ENCODE assay signal across 1 cellular context in the genomic region with DNA sequence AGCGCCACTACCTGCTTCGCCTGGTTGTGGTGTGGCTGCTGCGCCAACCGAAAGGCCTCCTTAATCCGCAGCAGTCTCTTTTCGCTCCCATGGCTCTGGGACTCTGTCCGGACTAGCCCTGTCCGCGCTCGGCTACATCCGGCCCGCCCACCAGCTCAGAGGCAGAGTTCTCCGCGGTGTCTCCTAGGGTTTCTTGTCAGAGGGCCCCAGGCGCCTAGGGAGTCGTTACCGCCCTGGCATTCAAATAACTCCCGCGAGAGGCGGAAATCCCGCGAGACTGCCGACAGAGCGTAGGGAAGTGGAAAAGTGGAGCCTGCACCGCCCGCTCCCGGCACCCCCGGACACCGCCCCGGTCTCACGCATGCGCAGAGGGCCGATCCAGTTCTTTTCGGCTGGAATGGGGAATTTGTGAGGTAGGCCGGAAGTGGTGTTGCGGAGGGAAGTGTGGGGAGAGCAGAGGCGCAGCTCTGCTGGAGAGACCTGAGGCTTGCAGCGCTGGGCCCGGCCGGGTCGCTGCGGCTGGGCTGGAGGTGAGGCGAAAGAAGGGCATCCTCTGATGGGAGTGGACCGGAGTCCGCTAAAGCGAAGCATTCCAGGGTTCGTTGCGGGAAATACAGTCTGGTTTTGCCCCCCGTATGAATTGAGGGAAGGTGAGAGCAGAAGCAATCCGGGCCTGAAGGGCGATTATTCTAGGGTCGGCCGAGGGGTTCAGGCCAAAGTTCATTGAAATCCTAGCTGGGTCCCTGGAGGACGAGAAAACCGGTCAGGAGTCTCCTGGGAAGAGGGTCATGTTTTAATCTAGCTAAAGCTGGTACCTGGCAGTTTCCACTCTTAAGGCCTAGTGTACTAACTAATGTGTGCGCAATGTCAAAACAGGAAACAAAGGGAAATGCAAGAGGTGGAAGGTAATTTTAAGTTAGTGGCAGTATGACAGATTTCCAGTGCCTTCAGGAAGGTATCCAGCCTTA.
TF ChIP-seq lines count a peak whose summit lies in the region.

Gene FAM200B (plus strand): TSS at position 456 of the 968 bp plus-strand sequence. CDS start 5,151 bp downstream, outside the sequence.

TF ChIP-seq in HepG2, 621 proteins besides CTCF, POLR2A, EP300 and RAD21 (continued from another document and continues in another):
- peak; percentile 26; the same call in 1 of the 2 replicates for TF ChIP-seq HIC2 (CRISPR knock-in tag; IDR thresholded peaks at IDR 0.05; ENCODE audit: low read depth)
- TF ChIP-seq GTF2F1 (IDR thresholded peaks at IDR 0.05; ENCODE audit: low read length) = 0 out of 2 replicates have a peak, but pooled peaks have one; percentile 39
- TF ChIP-seq HDAC6 (IDR thresholded peaks at IDR 0.05; ENCODE audit: low read depth, low read length) = no peak
- no peak for TF ChIP-seq CREB3 (CRISPR knock-in tag; IDR thresholded peaks at IDR 0.05)
- peak; percentile 99 for TF ChIP-seq ZSCAN25 (CRISPR knock-in tag; IDR thresholded peaks at IDR 0.05)
- no peak for TF ChIP-seq RNF2 (conservative IDR thresholded peaks at IDR 0.05; ENCODE audit: low read depth)
- TF ChIP-seq ZNF891 (CRISPR knock-in tag; IDR thresholded peaks at IDR 0.05) = peak; percentile 77; the same call in 1 of the 2 replicates
- TF ChIP-seq ZNF710 (CRISPR knock-in tag; IDR thresholded peaks at IDR 0.05; ENCODE audit: borderline replicate concordance) = peak; percentile 87; the same call in 1 of the 2 replicates
- TF ChIP-seq CREB1 (IDR thresholded peaks at IDR 0.05) = peak; percentile 23; the same call in 1 of the 2 replicates
- peak; percentile 74 for TF ChIP-seq CREB1 (CRISPR knock-in tag; IDR thresholded peaks at IDR 0.05)
- TF ChIP-seq FOXM1 (CRISPR knock-in tag; IDR thresholded peaks at IDR 0.05) = no peak
- no peak for TF ChIP-seq ZNF570 (CRISPR knock-in tag; IDR thresholded peaks at IDR 0.05; ENCODE audit: borderline replicate concordance)
- no peak; the same call in 1 of the 2 replicates for TF ChIP-seq KLF9 (CRISPR knock-in tag; IDR thresholded peaks at IDR 0.05; ENCODE audit: low read depth)
- no peak for TF ChIP-seq ZNF382 (CRISPR knock-in tag; IDR thresholded peaks at IDR 0.05; ENCODE audit: borderline replicate concordance)
- peak; percentile 34; the same call in 1 of the 2 replicates for TF ChIP-seq EEA1 (CRISPR knock-in tag; IDR thresholded peaks at IDR 0.05; ENCODE audit: borderline replicate concordance)
- TF ChIP-seq, protein P1, sequence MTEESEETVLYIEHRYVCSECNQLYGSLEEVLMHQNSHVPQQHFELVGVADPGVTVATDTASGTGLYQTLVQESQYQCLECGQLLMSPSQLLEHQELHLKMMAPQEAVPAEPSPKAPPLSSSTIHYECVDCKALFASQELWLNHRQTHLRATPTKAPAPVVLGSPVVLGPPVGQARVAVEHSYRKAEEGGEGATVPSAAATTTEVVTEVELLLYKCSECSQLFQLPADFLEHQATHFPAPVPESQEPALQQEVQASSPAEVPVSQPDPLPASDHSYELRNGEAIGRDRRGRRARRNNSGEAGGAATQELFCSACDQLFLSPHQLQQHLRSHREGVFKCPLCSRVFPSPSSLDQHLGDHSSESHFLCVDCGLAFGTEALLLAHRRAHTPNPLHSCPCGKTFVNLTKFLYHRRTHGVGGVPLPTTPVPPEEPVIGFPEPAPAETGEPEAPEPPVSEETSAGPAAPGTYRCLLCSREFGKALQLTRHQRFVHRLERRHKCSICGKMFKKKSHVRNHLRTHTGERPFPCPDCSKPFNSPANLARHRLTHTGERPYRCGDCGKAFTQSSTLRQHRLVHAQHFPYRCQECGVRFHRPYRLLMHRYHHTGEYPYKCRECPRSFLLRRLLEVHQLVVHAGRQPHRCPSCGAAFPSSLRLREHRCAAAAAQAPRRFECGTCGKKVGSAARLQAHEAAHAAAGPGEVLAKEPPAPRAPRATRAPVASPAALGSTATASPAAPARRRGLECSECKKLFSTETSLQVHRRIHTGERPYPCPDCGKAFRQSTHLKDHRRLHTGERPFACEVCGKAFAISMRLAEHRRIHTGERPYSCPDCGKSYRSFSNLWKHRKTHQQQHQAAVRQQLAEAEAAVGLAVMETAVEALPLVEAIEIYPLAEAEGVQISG (CRISPR knock-in tag; IDR thresholded peaks at IDR 0.05) = peak; percentile 84
- TF ChIP-seq, protein P2, sequence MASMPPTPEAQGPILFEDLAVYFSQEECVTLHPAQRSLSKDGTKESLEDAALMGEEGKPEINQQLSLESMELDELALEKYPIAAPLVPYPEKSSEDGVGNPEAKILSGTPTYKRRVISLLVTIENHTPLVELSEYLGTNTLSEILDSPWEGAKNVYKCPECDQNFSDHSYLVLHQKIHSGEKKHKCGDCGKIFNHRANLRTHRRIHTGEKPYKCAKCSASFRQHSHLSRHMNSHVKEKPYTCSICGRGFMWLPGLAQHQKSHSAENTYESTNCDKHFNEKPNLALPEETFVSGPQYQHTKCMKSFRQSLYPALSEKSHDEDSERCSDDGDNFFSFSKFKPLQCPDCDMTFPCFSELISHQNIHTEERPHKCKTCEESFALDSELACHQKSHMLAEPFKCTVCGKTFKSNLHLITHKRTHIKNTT (CRISPR knock-in tag; IDR thresholded peaks at IDR 0.05) = no peak
- TF ChIP-seq ADNP (CRISPR knock-in tag; IDR thresholded peaks at IDR 0.05) = no peak
- TF ChIP-seq SMARCC2 (IDR thresholded peaks at IDR 0.05) = no peak
- TF ChIP-seq, protein P3, sequence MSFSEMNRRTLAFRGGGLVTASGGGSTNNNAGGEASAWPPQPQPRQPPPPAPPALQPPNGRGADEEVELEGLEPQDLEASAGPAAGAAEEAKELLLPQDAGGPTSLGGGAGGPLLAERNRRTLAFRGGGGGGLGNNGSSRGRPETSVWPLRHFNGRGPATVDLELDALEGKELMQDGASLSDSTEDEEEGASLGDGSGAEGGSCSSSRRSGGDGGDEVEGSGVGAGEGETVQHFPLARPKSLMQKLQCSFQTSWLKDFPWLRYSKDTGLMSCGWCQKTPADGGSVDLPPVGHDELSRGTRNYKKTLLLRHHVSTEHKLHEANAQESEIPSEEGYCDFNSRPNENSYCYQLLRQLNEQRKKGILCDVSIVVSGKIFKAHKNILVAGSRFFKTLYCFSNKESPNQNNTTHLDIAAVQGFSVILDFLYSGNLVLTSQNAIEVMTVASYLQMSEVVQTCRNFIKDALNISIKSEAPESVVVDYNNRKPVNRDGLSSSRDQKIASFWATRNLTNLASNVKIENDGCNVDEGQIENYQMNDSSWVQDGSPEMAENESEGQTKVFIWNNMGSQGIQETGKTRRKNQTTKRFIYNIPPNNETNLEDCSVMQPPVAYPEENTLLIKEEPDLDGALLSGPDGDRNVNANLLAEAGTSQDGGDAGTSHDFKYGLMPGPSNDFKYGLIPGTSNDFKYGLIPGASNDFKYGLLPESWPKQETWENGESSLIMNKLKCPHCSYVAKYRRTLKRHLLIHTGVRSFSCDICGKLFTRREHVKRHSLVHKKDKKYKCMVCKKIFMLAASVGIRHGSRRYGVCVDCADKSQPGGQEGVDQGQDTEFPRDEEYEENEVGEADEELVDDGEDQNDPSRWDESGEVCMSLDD (CRISPR knock-in tag; IDR thresholded peaks at IDR 0.05; ENCODE audit: borderline replicate concordance) = 0 out of 2 replicates have a peak, but pooled peaks have one; percentile 56
- TF ChIP-seq ZNF512 (CRISPR knock-in tag; IDR thresholded peaks at IDR 0.05) = no peak
- peak; percentile 47; the same call in 1 of the 2 replicates for TF ChIP-seq HDAC2 (CRISPR knock-in tag; IDR thresholded peaks at IDR 0.05)
- TF ChIP-seq ZBTB21 (CRISPR knock-in tag; IDR thresholded peaks at IDR 0.05) = no peak
- no peak; the same call in 1 of the 2 replicates for TF ChIP-seq REPIN1 (CRISPR knock-in tag; IDR thresholded peaks at IDR 0.05; ENCODE audit: borderline replicate concordance, low read depth)
- peak; percentile 90 for TF ChIP-seq ZNF605 (CRISPR knock-in tag; IDR thresholded peaks at IDR 0.05)
- peak; percentile 81; the same call in 1 of the 2 replicates for TF ChIP-seq ZNF788 (CRISPR knock-in tag; IDR thresholded peaks at IDR 0.05; ENCODE audit: borderline replicate concordance)
- TF ChIP-seq MATR3 (CRISPR knock-in tag; IDR thresholded peaks at IDR 0.05) = no peak
- no peak for TF ChIP-seq MAFK (conservative IDR thresholded peaks at IDR 0.05 in 1 of 2, IDR thresholded peaks at IDR 0.05 in 1 of 2; ENCODE audit: low read length in 2 of 2)
- 0 out of 2 replicates have a peak, but pooled peaks have one; percentile 70 for TF ChIP-seq ZNF235 (CRISPR knock-in tag; IDR thresholded peaks at IDR 0.05; ENCODE audit: borderline replicate concordance)
- TF ChIP-seq SMYD3 (CRISPR knock-in tag; IDR thresholded peaks at IDR 0.05) = 0 out of 2 replicates have a peak, but pooled peaks have one; percentile 32
- no peak for TF ChIP-seq ZNF329 (CRISPR knock-in tag; IDR thresholded peaks at IDR 0.05; ENCODE audit: low read depth)
- TF ChIP-seq ARNT (IDR thresholded peaks at IDR 0.05) = no peak
- TF ChIP-seq ZNF713 (CRISPR knock-in tag; IDR thresholded peaks at IDR 0.05) = no peak
- peak; percentile 78; the same call in 1 of the 2 replicates for TF ChIP-seq ZNF44 (CRISPR knock-in tag; IDR thresholded peaks at IDR 0.05)
- no peak for TF ChIP-seq ZC3H13 (CRISPR knock-in tag; IDR thresholded peaks at IDR 0.05)
- no peak for TF ChIP-seq TCF12 (IDR thresholded peaks at IDR 0.05)
- TF ChIP-seq TCF12 (CRISPR knock-in tag; IDR thresholded peaks at IDR 0.05) = no peak
- no peak for TF ChIP-seq ZBTB1 (CRISPR knock-in tag; IDR thresholded peaks at IDR 0.05; ENCODE audit: borderline replicate concordance)
- peak; percentile 88 for TF ChIP-seq GATAD1 (CRISPR knock-in tag; IDR thresholded peaks at IDR 0.05)
- peak; percentile 54 for TF ChIP-seq CBX1 (IDR thresholded peaks at IDR 0.05; ENCODE audit: low read depth)
- no peak for TF ChIP-seq ZNF616 (CRISPR knock-in tag; IDR thresholded peaks at IDR 0.05; ENCODE audit: low read depth)
- TF ChIP-seq SAFB2 (CRISPR knock-in tag; IDR thresholded peaks at IDR 0.05; ENCODE audit: borderline replicate concordance, low read depth) = peak; percentile 77; the same call in 1 of the 2 replicates
- TF ChIP-seq, protein P4, sequence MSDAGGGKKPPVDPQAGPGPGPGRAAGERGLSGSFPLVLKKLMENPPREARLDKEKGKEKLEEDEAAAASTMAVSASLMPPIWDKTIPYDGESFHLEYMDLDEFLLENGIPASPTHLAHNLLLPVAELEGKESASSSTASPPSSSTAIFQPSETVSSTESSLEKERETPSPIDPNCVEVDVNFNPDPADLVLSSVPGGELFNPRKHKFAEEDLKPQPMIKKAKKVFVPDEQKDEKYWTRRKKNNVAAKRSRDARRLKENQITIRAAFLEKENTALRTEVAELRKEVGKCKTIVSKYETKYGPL (CRISPR knock-in tag; IDR thresholded peaks at IDR 0.05) = no peak; the same call in 1 of the 2 replicates
- TF ChIP-seq, protein P5, sequence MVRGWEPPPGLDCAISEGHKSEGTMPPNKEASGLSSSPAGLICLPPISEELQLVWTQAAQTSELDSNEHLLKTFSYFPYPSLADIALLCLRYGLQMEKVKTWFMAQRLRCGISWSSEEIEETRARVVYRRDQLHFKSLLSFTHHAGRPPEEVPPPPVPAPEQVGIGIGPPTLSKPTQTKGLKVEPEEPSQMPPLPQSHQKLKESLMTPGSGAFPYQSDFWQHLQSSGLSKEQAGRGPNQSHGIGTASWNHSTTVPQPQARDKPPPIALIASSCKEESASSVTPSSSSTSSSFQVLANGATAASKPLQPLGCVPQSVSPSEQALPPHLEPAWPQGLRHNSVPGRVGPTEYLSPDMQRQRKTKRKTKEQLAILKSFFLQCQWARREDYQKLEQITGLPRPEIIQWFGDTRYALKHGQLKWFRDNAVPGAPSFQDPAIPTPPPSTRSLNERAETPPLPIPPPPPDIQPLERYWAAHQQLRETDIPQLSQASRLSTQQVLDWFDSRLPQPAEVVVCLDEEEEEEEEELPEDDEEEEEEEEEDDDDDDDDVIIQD (CRISPR knock-in tag; IDR thresholded peaks at IDR 0.05; ENCODE audit: low read depth) = peak; percentile 91
- TF ChIP-seq IKZF4 (CRISPR knock-in tag; IDR thresholded peaks at IDR 0.05; ENCODE audit: borderline replicate concordance, low read depth, not compliant biosample characterization) = peak; percentile 23
- 0 out of 2 replicates have a peak, but pooled peaks have one; percentile 43 for TF ChIP-seq ZNF451 (CRISPR knock-in tag; IDR thresholded peaks at IDR 0.05)
